ENCODE assay signal across 8 cellular contexts in genomic region chr3:155859859-155860258, GRCh38. TPM values are rescaled to one million over a fixed set of nuclear protein-coding genes. Genes with fewer than 3 reads are reported as not detected.
DNase-seq lines count a peak whose midpoint lies in the region; ATAC-seq and TF ChIP-seq lines count a peak whose summit lies in the region.

No MANE protein-coding gene starts in this region.

- no peak overlapping the region for H3K4me3 Mint-ChIP-seq in chondrocyte (ENCODE audit: unreplicated experiment)
- H3K4me3 Mint-ChIP-seq in activated CD4-positive, alpha-beta T cell treated with anti-CD3 and anti-CD28 coated beads, Interleukin-2, amount 10 ng/mL, durations not matched to agents 24 days and 14 days, result no peak overlapping the region

- H2AFZ ChIP-seq in MM.1S (ENCODE audit: low read length), result peak overlapping the region; percentile 37

- BruUV-seq in A673 (replicated peaks; lab: Mats Ljungman, UMichigan), result no TSS peak

- CTCF ChIA-PET in A673 (lab: Charles Lee), result no interaction called here

- H3K36me3 Mint-ChIP-seq in chondrocyte (ENCODE audit: low read depth), result peaks cover under 1% of the 10 kb centered on the region
- H3K36me3 Mint-ChIP-seq in activated CD4-positive, alpha-beta T cell treated with anti-CD3 and anti-CD28 coated beads, Interleukin-2, amount 10 ng/mL, durations not matched to agents 24 days and 14 days (ENCODE audit: low read depth), result peaks cover 5% of the 10 kb centered on the region

- no peaks in the 10 kb centered on the region for H3K9me2 ChIP-seq in MM.1S (replicated peaks; ENCODE audit: insufficient read depth, low read length)

- intact Hi-C loops in A673 (cut with micrococcal nuclease; ENCODE audit: unreplicated experiment) (loop anchor here (5.0 kb wide), 1 partner anchor 508 kb away; no protein-coding TSS in a partner anchor), psoas muscle (cut with DNase I) (no loop called here)
- intact Hi-C loops in activated CD4-positive, alpha-beta T cell treated with anti-CD3 and anti-CD28 coated beads, Interleukin-2, amount 10 ng/mL, durations not matched to agents 24 days and 14 days (cut with micrococcal nuclease), result loop anchor here (10.0 kb wide), 1 partner anchor 955 kb away; no protein-coding TSS in a partner anchor

- H3K36me3 ChIP-seq in A673 (ENCODE audit: insufficient read depth, low read length, poor library complexity, severe bottlenecking) (no peaks in the 10 kb centered on the region), MM.1S (replicated peaks; ENCODE audit: insufficient read depth, low read length) (no peaks in the 10 kb centered on the region), WERI-Rb-1 (no peaks in the 10 kb centered on the region), psoas muscle (ENCODE audit: insufficient read depth in 1 of 2, low read depth in 1 of 2) (no peaks in the 10 kb centered on the region)

- H3K4me3 ChIP-seq in A673 (ENCODE audit: low read depth, low read length, poor library complexity, severe bottlenecking) (no peak overlapping the region), MM.1S (ENCODE audit: low read length) (peak overlapping the region; percentile 10; the same call in 1 of the 2 replicates), WERI-Rb-1 (ENCODE audit: low read depth, low read length) (no peak overlapping the region), psoas muscle (no peak overlapping the region)

- H3F3A ChIP-seq in MM.1S (ENCODE audit: insufficient read depth, low read length), result peaks cover 14% of the 10 kb centered on the region

- H3K9ac ChIP-seq in MM.1S (ENCODE audit: low read length), result peak overlapping the region; percentile 0; the same call in 1 of the 2 replicates

- no peaks in the 10 kb centered on the region for H3K27me3 Mint-ChIP-seq in chondrocyte (ENCODE audit: low read depth)
- peaks cover 2% of the 10 kb centered on the region for H3K27me3 Mint-ChIP-seq in activated CD4-positive, alpha-beta T cell treated with anti-CD3 and anti-CD28 coated beads, Interleukin-2, amount 10 ng/mL, durations not matched to agents 24 days and 14 days

- 3 to 8% (median 8%) methylated on average over 2 of the region's 2 CpGs for WGBS in psoas muscle, 3 donors

- H3K79me2 ChIP-seq in MM.1S (ENCODE audit: low read length), result no peaks in the 10 kb centered on the region

- peak; percentile 68 for ATAC-seq in GM18868 (IDR thresholded peaks at IDR 0.05; ENCODE audit: unreplicated experiment)
- ATAC-seq in HG03439 (IDR thresholded peaks at IDR 0.05; ENCODE audit: unreplicated experiment), result no peak
- no peak for ATAC-seq in psoas muscle

- TF ChIP-seq CTCF in A673 (conservative IDR thresholded peaks at IDR 0.05; ENCODE audit: low read depth, low read length) (peak; percentile 52), MM.1S (IDR thresholded peaks at IDR 0.05; ENCODE audit: low read length) (peak; percentile 57), chondrocyte (IDR thresholded peaks at IDR 0.05) (peak; percentile 79), WERI-Rb-1 (IDR thresholded peaks at IDR 0.05; ENCODE audit: low read depth, low read length) (no peak), psoas muscle (IDR thresholded peaks at IDR 0.05) (no peak)

- no peak overlapping the region for H3K27ac Mint-ChIP-seq in chondrocyte (ENCODE audit: unreplicated experiment)
- no peak overlapping the region for H3K27ac Mint-ChIP-seq in activated CD4-positive, alpha-beta T cell treated with anti-CD3 and anti-CD28 coated beads, Interleukin-2, amount 10 ng/mL, durations not matched to agents 24 days and 14 days

- POLR2A ChIA-PET in A673 (lab: Charles Lee; ENCODE audit: low non-redundant PET), result no interaction called here

- H3K4me1 ChIP-seq in A673 (ENCODE audit: insufficient read depth, low read length, poor library complexity, severe bottlenecking) (no peaks in the 10 kb centered on the region), MM.1S (ENCODE audit: low read length) (peaks cover 14% of the 10 kb centered on the region), psoas muscle (no peaks in the 10 kb centered on the region)

- DNase-seq in A673 (ENCODE audit: low spot score), result peak; percentile 42
- DNase-seq in MM.1S, result peak; percentile 46
- DNase-seq in chondrocyte (ENCODE audit: low spot score), result no peak
- DNase-seq in activated CD4-positive, alpha-beta T cell treated with anti-CD3 and anti-CD28 coated beads, Interleukin-2, amount 10 ng/mL, durations not matched to agents 24 days and 14 days, result no peak
- no peak for DNase-seq in WERI-Rb-1
- DNase-seq in psoas muscle, result no peak

- peak overlapping the region; percentile 49; the same call in 1 of the 2 replicates for H3K4me2 ChIP-seq in MM.1S (ENCODE audit: low read depth, low read length)

- H3K27me3 ChIP-seq in A673 (replicated peaks; ENCODE audit: insufficient read depth, low read depth, low read length, poor library complexity) (no peaks in the 10 kb centered on the region), MM.1S (replicated peaks; ENCODE audit: insufficient read depth, low read length) (no peaks in the 10 kb centered on the region), WERI-Rb-1 (ENCODE audit: insufficient read depth, low read depth, severe bottlenecking) (no peaks in the 10 kb centered on the region), psoas muscle (ENCODE audit: insufficient read depth in 3 of 3, low read length in 2 of 3) (no peaks in the 10 kb centered on the region)

- H3K27ac ChIP-seq in A673 (ENCODE audit: low read depth, low read length, poor library complexity, severe bottlenecking), result no peak overlapping the region
- peak overlapping the region; percentile 24; the same call in 1 of the 2 replicates for H3K27ac ChIP-seq in MM.1S (ENCODE audit: low read length)
- H3K27ac ChIP-seq in WERI-Rb-1, result no peak overlapping the region
- H3K27ac ChIP-seq in psoas muscle, result no peak overlapping the region

- H3K9me3 Mint-ChIP-seq in chondrocyte (ENCODE audit: low read depth), result peaks cover 6% of the 10 kb centered on the region
- H3K9me3 Mint-ChIP-seq in activated CD4-positive, alpha-beta T cell treated with anti-CD3 and anti-CD28 coated beads, Interleukin-2, amount 10 ng/mL, durations not matched to agents 24 days and 14 days, result peaks cover 6% of the 10 kb centered on the region

- H4K20me1 ChIP-seq in MM.1S (ENCODE audit: insufficient read depth, low read length), result no peaks in the 10 kb centered on the region

- H3K9me3 ChIP-seq in A673 (ENCODE audit: low read depth, low read length, poor library complexity, severe bottlenecking) (no peaks in the 10 kb centered on the region), MM.1S (replicated peaks; ENCODE audit: insufficient read depth, low read length) (no peaks in the 10 kb centered on the region), WERI-Rb-1 (ENCODE audit: severe bottlenecking) (peaks cover 2% of the 10 kb centered on the region), psoas muscle (no peaks in the 10 kb centered on the region)

- H3K4me1 Mint-ChIP-seq in chondrocyte (ENCODE audit: low read depth), result peaks cover 6% of the 10 kb centered on the region
- peaks cover 29% of the 10 kb centered on the region for H3K4me1 Mint-ChIP-seq in activated CD4-positive, alpha-beta T cell treated with anti-CD3 and anti-CD28 coated beads, Interleukin-2, amount 10 ng/mL, durations not matched to agents 24 days and 14 days

RNA-seq across cellular contexts. Expression of gene SLC33A1, which starts 5.6 kb away (rescaled TPM):
- 22.7 and 26.1 TPM in 2 replicates for total RNA-seq in A673 (2021)
- total RNA-seq in chondrocyte, result 30.0 to 39.5 TPM (median 31.3 TPM) in 3 replicates
- total RNA-seq in activated CD4-positive, alpha-beta T cell treated with anti-CD3 and anti-CD28 coated beads, Interleukin-2, amount 10 ng/mL, durations not matched to agents 24 days and 14 days, result 27.4 and 28.0 TPM in 2 replicates
- 10 to 100 TPM in 1 of 4 donors, 1 to 10 TPM in 3; 7.1 to 10.2 (median 8.5) TPM for total RNA-seq in psoas muscle
- polyA plus RNA-seq in psoas muscle, result 1 to 10 TPM; 4.2 to 7.5 (median 6.9) TPM

RNA-seq across cellular contexts. Expression of gene GMPS, which starts 10.6 kb away (rescaled TPM):
- total RNA-seq in A673 (2021), result 185 and 187 TPM in 2 replicates
- total RNA-seq in chondrocyte, result 56.0 to 66.8 TPM (median 56.4 TPM) in 3 replicates
- 150 and 151 TPM in 2 replicates for total RNA-seq in activated CD4-positive, alpha-beta T cell treated with anti-CD3 and anti-CD28 coated beads, Interleukin-2, amount 10 ng/mL, durations not matched to agents 24 days and 14 days
- 10 to 100 TPM; 24.7 to 31.3 (median 28.3) TPM for total RNA-seq in psoas muscle
- polyA plus RNA-seq in psoas muscle, result 10 to 100 TPM; 20.8 to 29.5 (median 27.8) TPM

RNA-seq across cellular contexts. Expression of gene C3orf33, which starts 53.8 kb away (rescaled TPM):
- 2.9 and 3.5 TPM in 2 replicates for total RNA-seq in A673 (2021)
- total RNA-seq in chondrocyte, result 4.1 to 5.1 TPM (median 4.7 TPM) in 3 replicates
- 1.6 and 2.1 TPM in 2 replicates for total RNA-seq in activated CD4-positive, alpha-beta T cell treated with anti-CD3 and anti-CD28 coated beads, Interleukin-2, amount 10 ng/mL, durations not matched to agents 24 days and 14 days
- 1 to 10 TPM; 2.8 to 5.1 (median 4.5) TPM for total RNA-seq in psoas muscle
- polyA plus RNA-seq in psoas muscle, result 1 to 10 TPM; 2.6 to 3.8 (median 2.8) TPM

Comparison
In these comparisons a context has a peak if more than half of its experiments do, and no peak if none do; other contexts are left out.
1. DNase-seq: peak in A673 (single experiment) and MM.1S (single experiment); none in chondrocyte (single experiment), activated CD4-positive, alpha-beta T cell treated with anti-CD3 and anti-CD28 coated beads, Interleukin-2, amount 10 ng/mL, durations not matched to agents 24 days and 14 days (single experiment), WERI-Rb-1 (single experiment) and psoas muscle (0 of 2).
2. CTCF ChIP-seq: peak in A673 (single experiment), MM.1S (single experiment) and chondrocyte (single experiment); none in WERI-Rb-1 (single experiment) and psoas muscle (single experiment).
3. intact Hi-C loops: an anchor here in A673 (5.0 kb wide) and activated CD4-positive, alpha-beta T cell treated with anti-CD3 and anti-CD28 coated beads, Interleukin-2, amount 10 ng/mL, durations not matched to agents 24 days and 14 days (10.0 kb wide); none called in psoas muscle.